In the genomic region with DNA sequence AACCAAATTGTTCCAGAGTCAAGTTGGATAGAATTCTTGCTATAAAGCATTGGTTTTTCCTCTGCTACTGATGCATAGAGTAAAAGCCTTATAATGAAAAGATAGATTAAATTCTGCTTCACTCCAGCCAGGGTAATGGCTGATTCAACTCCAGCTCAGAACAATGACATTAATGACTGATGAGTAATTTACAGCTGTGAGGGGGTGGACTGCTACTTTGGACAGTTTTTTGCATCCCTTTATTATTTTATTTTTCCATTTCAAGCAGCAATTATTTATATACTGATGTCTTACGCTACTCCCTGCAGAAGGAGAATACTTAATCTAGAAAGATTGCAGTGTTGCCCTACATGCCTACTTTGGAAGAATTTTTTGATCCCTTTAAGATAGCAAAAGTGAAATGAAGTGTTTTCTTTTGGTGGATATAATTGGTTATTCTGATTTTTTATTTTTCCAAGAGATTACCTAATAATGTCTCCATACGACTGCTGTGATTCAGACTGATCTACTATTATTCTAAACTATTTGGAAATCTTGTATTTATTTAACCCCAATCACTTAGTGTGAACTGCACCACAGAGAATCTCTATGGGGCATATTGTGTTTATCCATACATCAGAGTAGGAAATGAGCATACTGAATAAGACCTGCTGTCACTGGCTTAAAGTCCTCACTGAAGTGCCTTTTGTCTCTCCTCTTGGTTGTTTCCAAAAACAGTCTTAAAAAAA, we compare ENCODE assay signal across 17 cellular contexts.
DNase-seq lines count a peak whose midpoint lies in the region; ATAC-seq and TF ChIP-seq lines count a peak whose summit lies in the region.
"Had no signal": no experiment of that assay in that cellular context is flagged by ENCODE, and none has a peak within 500 bp of the region (broad histone marks: within the 10 kb centered on the region; RNA-seq: fewer than 3 reads in every experiment).

No MANE protein-coding gene starts in this region.

- CTCF ChIA-PET in PC-3 (lab: Charles Lee) = interaction anchor here (0.6 kb wide), 2 partner anchors 12 to 580 kb away, joined by 6 to 7 read pairs; no protein-coding TSS in a partner anchor

- no peaks in the 10 kb centered on the region for H3K9me3 ChIP-seq in PC-3 (ENCODE audit: low read length)
- no peaks in the 10 kb centered on the region for H3K9me3 ChIP-seq in ovary
- H3K9me3 ChIP-seq: prostate gland, upper lobe of left lung had no signal

- H3K4me1 ChIP-seq in PC-3 (ENCODE audit: insufficient read depth, low read length) (peaks cover 19% of the 10 kb centered on the region), ovary (ENCODE audit: insufficient read depth) (no peaks in the 10 kb centered on the region)
- H3K4me1 ChIP-seq: prostate gland had no signal

- intact Hi-C loops in PC-3 (cut with micrococcal nuclease) (no loop called here), ovary (cut with DNase I) (no loop called here)

- POLR2A ChIA-PET in PC-3 (lab: Charles Lee; ENCODE audit: unreplicated experiment) = interaction anchor here (0.7 kb wide), 1 partner anchor 91 kb away, joined by 5 read pairs; no protein-coding TSS in a partner anchor

- H3K27me3 ChIP-seq in PC-3 (ENCODE audit: low read length) (no peaks in the 10 kb centered on the region), ovary (no peaks in the 10 kb centered on the region)
- H3K27me3 ChIP-seq: BLaER1 treated with 17β-estradiol and CSF1 and Interleukin-3, amounts not matched to agents 10 nM and 100 nM; upper lobe of left lung had no signal

- H2AFZ ChIP-seq in PC-3 (ENCODE audit: low read length) = no peak overlapping the region

- H3K4me3 ChIP-seq in PC-3 (ENCODE audit: low read length) (no peak overlapping the region), ovary (no peak overlapping the region)
- H3K4me3 ChIP-seq: BLaER1 treated with 17β-estradiol and CSF1 and Interleukin-3, amounts not matched to agents 10 nM and 100 nM; prostate gland; upper lobe of left lung had no signal

- H3K27ac ChIP-seq in PC-3 (ENCODE audit: low read length) = no peak overlapping the region
- no peak overlapping the region for H3K27ac ChIP-seq in ovary
- H3K27ac ChIP-seq: BLaER1 treated with 17β-estradiol and CSF1 and Interleukin-3, amounts not matched to agents 10 nM and 100 nM; prostate gland; upper lobe of left lung had no signal

- BruUV-seq in PC-3 (replicated peaks; lab: Mats Ljungman, UMichigan) = no TSS peak

- no peak overlapping the region for H3K4me2 ChIP-seq in PC-3 (ENCODE audit: low read length)
- H3K4me2 ChIP-seq: BLaER1 treated with 17β-estradiol and CSF1 and Interleukin-3, amounts not matched to agents 10 nM and 100 nM had no signal

- TF ChIP-seq CTCF in PC-3 (conservative IDR thresholded peaks at IDR 0.05; ENCODE audit: low read depth, low read length) = no peak
- no peak for TF ChIP-seq CTCF in ovary (IDR thresholded peaks at IDR 0.05)

- no peaks in the 10 kb centered on the region for H3K79me2 ChIP-seq in PC-3 (ENCODE audit: low read length)

- DNase-seq in EL (peak; percentile 33), PC-3 (peak; percentile 29), dermis blood vessel endothelial cell (peak; percentile 67), non-pigmented ciliary epithelial cell (ENCODE audit: low read depth) (peak; percentile 51), globus pallidus (ENCODE audit: low spot score) (no peak), COR-L47 (lab: John Stamatoyannopoulos, UW) (no peak), ovary (no peak)
- DNase-seq: activated CD4-positive, alpha-beta T cell treated with anti-CD3 and anti-CD28 coated beads, Interleukin-2, amount 50 U/mL, for 48 hours; effector memory CD4-positive, alpha-beta T cell; glutamatergic neuron; left cardiac atrium; NCI-H2081; NCI-H774; upper lobe of left lung had no signal

- H3K36me3 ChIP-seq in PC-3 (ENCODE audit: low read depth, low read length) (no peaks in the 10 kb centered on the region), ovary (no peaks in the 10 kb centered on the region)
- H3K36me3 ChIP-seq: prostate gland, upper lobe of left lung had no signal

- no peaks in the 10 kb centered on the region for H3F3A ChIP-seq in PC-3 (ENCODE audit: low read length, unreplicated experiment)

- no peak for TF ChIP-seq EP300 in ovary (IDR thresholded peaks at IDR 0.05)

- no peaks in the 10 kb centered on the region for H3K9me2 ChIP-seq in PC-3 (replicated peaks; ENCODE audit: low read length)

- peak; percentile 71 for ATAC-seq in PC-3
- no peak for ATAC-seq in HG03378 (IDR thresholded peaks at IDR 0.05; ENCODE audit: unreplicated experiment)
- ATAC-seq: left cardiac atrium had no signal

- no peaks in the 10 kb centered on the region for H4K20me1 ChIP-seq in PC-3 (ENCODE audit: low read length)
- H4K20me1 ChIP-seq: BLaER1 treated with 17β-estradiol and CSF1 and Interleukin-3, amounts not matched to agents 10 nM and 100 nM had no signal

- TF ChIP-seq POLR2A in ovary (IDR thresholded peaks at IDR 0.05) = no peak

- WGBS in ovary, 3 donors = 71 to 77% (median 75%) methylated on average over 2 of the region's 2 CpGs

- no peak overlapping the region for H3K9ac ChIP-seq in PC-3 (ENCODE audit: low read length)
- H3K9ac ChIP-seq: BLaER1 treated with 17β-estradiol and CSF1 and Interleukin-3, amounts not matched to agents 10 nM and 100 nM had no signal

Comparison
In these comparisons a context has a peak if more than half of its experiments do, and no peak if none do; other contexts are left out.
1. DNase-seq: peak in EL (single experiment), PC-3 (single experiment), dermis blood vessel endothelial cell (single experiment) and non-pigmented ciliary epithelial cell (single experiment); none in globus pallidus (single experiment), COR-L47 (single experiment) and ovary (0 of 5).